In genomic region chr10:43421201-43421507, GRCh38 we compare ENCODE assay signal across 8 cellular contexts. TPM values are rescaled to one million over a fixed set of nuclear protein-coding genes. Genes with fewer than 3 reads are reported as not detected.
DNase-seq lines count a peak whose midpoint lies in the region; ATAC-seq and TF ChIP-seq lines count a peak whose summit lies in the region.

No MANE protein-coding gene starts in this region.

- TF ChIP-seq CTCF in Loucy (conservative IDR thresholded peaks at IDR 0.05; ENCODE audit: low read length): no peak

- no peaks in the 10 kb centered on the region for H3K9me3 Mint-ChIP-seq in CD4-positive, alpha-beta memory T cell

- intact Hi-C loops in CD4-positive, alpha-beta memory T cell (cut with micrococcal nuclease): no loop called here

- no peak overlapping the region for H2BK12ac ChIP-seq in neuronal stem cell (ENCODE audit: low read length)

- peak overlapping the region; percentile 89 to 98 (median 96) for H3K27ac Mint-ChIP-seq in CD4-positive, alpha-beta memory T cell

- peak overlapping the region; percentile 82 to 88 for H3K4me3 ChIP-seq in CD4-positive, alpha-beta memory T cell (ENCODE audit: low read length in 2 of 2)
- H3K4me3 ChIP-seq in Loucy (ENCODE audit: low read length, poor library complexity, severe bottlenecking) (peak overlapping the region; percentile 86), ectodermal cell (ENCODE audit: insufficient read depth, low read depth, low read length) (peak overlapping the region; percentile 34), neuronal stem cell (ENCODE audit: low read length in 2 of 2) (peak overlapping the region in 1 of 2 donors; percentile 72)

- ATAC-seq in GM21526 (IDR thresholded peaks at IDR 0.05; ENCODE audit: low FRiP score, unreplicated experiment) (no peak), HG03045 (IDR thresholded peaks at IDR 0.05; ENCODE audit: unreplicated experiment) (no peak)

- H4K8ac ChIP-seq in neuronal stem cell (ENCODE audit: low read depth, low read length): no peak overlapping the region

- H3K9me3 ChIP-seq in CD4-positive, alpha-beta memory T cell (ENCODE audit: control insufficient read depth in 1 of 2, low read length in 2 of 2): no peaks in the 10 kb centered on the region
- no peaks in the 10 kb centered on the region for H3K9me3 ChIP-seq in Loucy (ENCODE audit: insufficient read depth, low read depth, low read length)
- H3K9me3 ChIP-seq in ectodermal cell (ENCODE audit: control insufficient read depth, low read length): peaks cover 3% of the 10 kb centered on the region
- peaks cover 0 to 11% of the 10 kb centered on the region in 2 donors for H3K9me3 ChIP-seq in neuronal stem cell (replicated peaks in 1 of 2; ENCODE audit: control insufficient read depth in 2 of 2, insufficient read depth in 1 of 2, low read depth in 1 of 2, low read length in 2 of 2)

- no peaks in the 10 kb centered on the region for H3K9me2 ChIP-seq in Loucy (replicated peaks; ENCODE audit: low read depth, low read length)

- peak overlapping the region; percentile 82 for H3K27ac ChIP-seq in CD4-positive, alpha-beta memory T cell (ENCODE audit: low read depth, low read length)
- no peak overlapping the region for H3K27ac ChIP-seq in ectodermal cell (ENCODE audit: insufficient read depth, low read depth, low read length, poor library complexity, severe bottlenecking)
- H3K27ac ChIP-seq in neuronal stem cell (replicated peaks; ENCODE audit: low read length): no peak overlapping the region

- peaks cover 42% of the 10 kb centered on the region for H3K4me1 ChIP-seq in CD4-positive, alpha-beta memory T cell (ENCODE audit: insufficient read depth, low read length)
- H3K4me1 ChIP-seq in Loucy (ENCODE audit: insufficient read depth, low read length, poor library complexity, severe bottlenecking): peaks cover 48% of the 10 kb centered on the region
- no peaks in the 10 kb centered on the region for H3K4me1 ChIP-seq in ectodermal cell (ENCODE audit: control insufficient read depth, insufficient read depth, low read length)
- H3K4me1 ChIP-seq in neuronal stem cell (ENCODE audit: control insufficient read depth in 2 of 2, insufficient read depth in 1 of 2, low read depth in 1 of 2, low read length in 2 of 2): peaks cover 0 to 2% of the 10 kb centered on the region in 2 donors

- POLR2A ChIA-PET in CD4-positive, alpha-beta memory T cell (lab: Charles Lee; ENCODE audit: partially characterized antibody): interaction anchor here (0.8 to 4.9 kb wide), 11 partner anchors 12 to 155 kb away, joined by 3 to 106 read pairs (median 14); partner anchors contain the start of genes HNRNPF, ZNF239 and ZNF487

- H3K9ac ChIP-seq in Loucy (ENCODE audit: low read depth, low read length, poor library complexity, severe bottlenecking) (peak overlapping the region; percentile 92), neuronal stem cell (ENCODE audit: low read depth, low read length, poor library complexity) (no peak overlapping the region)

- H3K4me2 ChIP-seq in Loucy (ENCODE audit: low read depth, low read length, poor library complexity, severe bottlenecking): peak overlapping the region; percentile 88
- H3K4me2 ChIP-seq in neuronal stem cell (ENCODE audit: insufficient read depth, low read length, poor library complexity, severe bottlenecking): peak overlapping the region; percentile 58

- H3K18ac ChIP-seq in neuronal stem cell (ENCODE audit: low read length): no peak overlapping the region

- H2AK5ac ChIP-seq in neuronal stem cell (ENCODE audit: low read depth, low read length): no peak overlapping the region

- no peak overlapping the region for H3K14ac ChIP-seq in neuronal stem cell (ENCODE audit: low read length)

- peak overlapping the region; percentile 85 to 93 (median 90) for H3K4me3 Mint-ChIP-seq in CD4-positive, alpha-beta memory T cell

- no peak overlapping the region for H3K4ac ChIP-seq in neuronal stem cell (ENCODE audit: low read length)

- CTCF ChIA-PET in CD4-positive, alpha-beta memory T cell (lab: Charles Lee; ENCODE audit: partially characterized antibody): interaction anchor here (0.7 to 2.4 kb wide), 4 partner anchors 11 to 31 kb away, joined by 3 to 6 read pairs (median 4); partner anchors contain the start of gene ZNF487

- no peak for DNase-seq in CD4-positive, alpha-beta memory T cell
- no peak for DNase-seq in neuronal stem cell (ENCODE audit: low spot score)
- no peak for DNase-seq in NCI-H510A treated with DMSO at 0.1 percent for 48 hours (lab: John Stamatoyannopoulos, UW)
- no peak for DNase-seq in germinal center (ENCODE audit: low spot score)

- no peaks in the 10 kb centered on the region for H3K27me3 Mint-ChIP-seq in CD4-positive, alpha-beta memory T cell

- no peaks in the 10 kb centered on the region for H4K20me1 ChIP-seq in Loucy (ENCODE audit: insufficient read depth, low read length, poor library complexity, severe bottlenecking)

- 87 to 92% methylated on average over 3 of the region's 4 CpGs for WGBS in ectodermal cell, 2 experiments
- WGBS in neuronal stem cell (ENCODE audit: extremely low coverage in 2 of 2, insufficient read length in 2 of 2, insufficient replicate concordance in 1 of 2), 2 donors: no CpG with 5 or more reads among the region's 4 CpGs

- H3K36me3 ChIP-seq in CD4-positive, alpha-beta memory T cell (ENCODE audit: insufficient read depth, low read length): no peaks in the 10 kb centered on the region
- H3K36me3 ChIP-seq in Loucy (ENCODE audit: insufficient read depth, low read length): no peaks in the 10 kb centered on the region
- no peaks in the 10 kb centered on the region for H3K36me3 ChIP-seq in ectodermal cell (ENCODE audit: control insufficient read depth, insufficient read depth, low read length)
- H3K36me3 ChIP-seq in neuronal stem cell (replicated peaks in 1 of 2; ENCODE audit: control insufficient read depth in 2 of 2, insufficient read depth in 2 of 2, low read length in 2 of 2): no peaks in the 10 kb centered on the region

- no peak overlapping the region for H2BK5ac ChIP-seq in neuronal stem cell (ENCODE audit: low read length)

- peaks cover 37% of the 10 kb centered on the region for H3F3A ChIP-seq in Loucy (ENCODE audit: low read depth)

- H3K79me1 ChIP-seq in neuronal stem cell (ENCODE audit: low read depth, low read length): no peaks in the 10 kb centered on the region

- no peak overlapping the region for H2BK120ac ChIP-seq in neuronal stem cell (ENCODE audit: low read depth, low read length)

- H3K4me1 Mint-ChIP-seq in CD4-positive, alpha-beta memory T cell: peaks cover 17 to 53% (median 36%) of the 10 kb centered on the region in 4 donors

- H3K23ac ChIP-seq in neuronal stem cell (ENCODE audit: low read depth, low read length, poor library complexity): no peak overlapping the region

- peaks cover 3% of the 10 kb centered on the region; the same call in 1 of the 2 replicates for H3K79me2 ChIP-seq in Loucy (ENCODE audit: insufficient read depth, low read length)

- peaks cover 0 to 1% of the 10 kb centered on the region in 2 donors for H3K36me3 Mint-ChIP-seq in CD4-positive, alpha-beta memory T cell

- peak overlapping the region; percentile 80; the same call in 1 of the 2 replicates for H2AFZ ChIP-seq in Loucy (ENCODE audit: low read length)
- H2AFZ ChIP-seq in neuronal stem cell (ENCODE audit: low read length): no peak overlapping the region

- H3K27me3 ChIP-seq in CD4-positive, alpha-beta memory T cell (ENCODE audit: insufficient read depth, low read length): no peaks in the 10 kb centered on the region
- H3K27me3 ChIP-seq in Loucy (ENCODE audit: insufficient read depth, low read length, poor library complexity, severe bottlenecking) (no peaks in the 10 kb centered on the region), ectodermal cell (ENCODE audit: control insufficient read depth, insufficient read depth, low read length, poor library complexity, severe bottlenecking) (no peaks in the 10 kb centered on the region), neuronal stem cell (ENCODE audit: control insufficient read depth in 3 of 3, insufficient read depth in 3 of 3, low read depth in 1 of 3, low read length in 3 of 3) (no peaks in the 10 kb centered on the region)

- H4K91ac ChIP-seq in neuronal stem cell (ENCODE audit: low read depth, low read length, poor library complexity): no peak overlapping the region

- H2BK15ac ChIP-seq in neuronal stem cell (ENCODE audit: low read length): no peak overlapping the region

RNA-seq across cellular contexts. Expression of gene HNRNPF, which starts 12.2 kb away (rescaled TPM):
- 100 to 1,000 TPM; 204 to 206 TPM for total RNA-seq in CD4-positive, alpha-beta memory T cell
- 100 to 1,000 TPM; 242 to 296 TPM for polyA plus RNA-seq in CD4-positive, alpha-beta memory T cell
- 259 TPM for polyA plus RNA-seq in ectodermal cell (2013, experiment 1 of 4)
- 257 TPM for polyA plus RNA-seq in ectodermal cell (2013, experiment 2 of 4)
- polyA plus RNA-seq in ectodermal cell (2013, experiment 3 of 4): 185 TPM
- polyA plus RNA-seq in ectodermal cell (2013, experiment 4 of 4): 205 TPM
- polyA plus RNA-seq in neuronal stem cell (2013, experiment 1 of 2): 114 TPM
- 114 TPM for polyA plus RNA-seq in neuronal stem cell (2013, experiment 2 of 2)

RNA-seq across cellular contexts. Expression of gene ZNF487, which starts 15.8 kb away (rescaled TPM):
- total RNA-seq in CD4-positive, alpha-beta memory T cell: 1 to 10 TPM; 3.1 to 5.6 TPM
- 1 to 10 TPM; 4.8 to 7.7 TPM for polyA plus RNA-seq in CD4-positive, alpha-beta memory T cell
- 5.3 TPM for polyA plus RNA-seq in ectodermal cell (2013, experiment 1 of 4)
- polyA plus RNA-seq in ectodermal cell (2013, experiment 2 of 4): 4.4 TPM
- 4.2 TPM for polyA plus RNA-seq in ectodermal cell (2013, experiment 3 of 4)
- 4.4 TPM for polyA plus RNA-seq in ectodermal cell (2013, experiment 4 of 4)
- polyA plus RNA-seq in neuronal stem cell (2013, experiment 1 of 2): 3.7 TPM
- 3.3 TPM for polyA plus RNA-seq in neuronal stem cell (2013, experiment 2 of 2)

RNA-seq across cellular contexts. Expression of gene FXYD4, which starts 49.7 kb away (rescaled TPM):
- total RNA-seq in CD4-positive, alpha-beta memory T cell: not detected
- not detected for polyA plus RNA-seq in CD4-positive, alpha-beta memory T cell
- not detected for polyA plus RNA-seq in ectodermal cell (2013, experiment 1 of 4)
- not detected for polyA plus RNA-seq in ectodermal cell (2013, experiment 2 of 4)
- polyA plus RNA-seq in ectodermal cell (2013, experiment 3 of 4): not detected
- not detected for polyA plus RNA-seq in ectodermal cell (2013, experiment 4 of 4)
- polyA plus RNA-seq in neuronal stem cell (2013, experiment 1 of 2): not detected
- polyA plus RNA-seq in neuronal stem cell (2013, experiment 2 of 2): not detected
